21 cellular contexts compared by ENCODE assay signal in genomic region chr18:35880788-35881455, GRCh38.
"Had no signal": no experiment of that assay in that cellular context is flagged by ENCODE, and none has a peak within 500 bp of the region (broad histone marks: within the 10 kb centered on the region; RNA-seq: fewer than 3 reads in every experiment).

No MANE protein-coding gene starts in this region.

- H3K4me3 Mint-ChIP-seq: mesothelial cell of epicardium; natural killer cell treated with Interleukin-12 subunit alpha and Interleukin-12 subunit beta and Interleukin-15 and Interleukin-18, amount 100 ng/mL, for 72 hours; stimulated activated naive B cell treated with anti-CD40 and anti-IgM and Interleukin-4, amounts not matched to agents 10 μg/mL and 1 μg/mL and 100 μg/mL, for 72 hours; stimulated activated naive CD8-positive, alpha-beta T cell treated with anti-CD3 and anti-CD28 coated beads, Interleukin-15, Interleukin-2, amounts not matched to agents 100 ng/mL and 50 ng/mL, for 24 hours had no signal

- H3K27ac Mint-ChIP-seq: mesothelial cell of epicardium; natural killer cell treated with Interleukin-12 subunit alpha and Interleukin-12 subunit beta and Interleukin-15 and Interleukin-18, amount 100 ng/mL, for 72 hours; stimulated activated naive B cell treated with anti-CD40 and anti-IgM and Interleukin-4, amounts not matched to agents 10 μg/mL and 1 μg/mL and 100 μg/mL, for 72 hours; stimulated activated naive CD8-positive, alpha-beta T cell treated with anti-CD3 and anti-CD28 coated beads, Interleukin-15, Interleukin-2, amounts not matched to agents 100 ng/mL and 50 ng/mL, for 24 hours had no signal

- DNase-seq: cerebellar nuclear complex; cortex of kidney; effector CD4-positive, alpha-beta T cell; esophagus squamous epithelium; foreskin melanocyte; hypothalamus; kidney; mesenchymal stem cell; mucosa of descending colon; naive B cell; nucleus accumbens; ovary; posterior cingulate gyrus; psoas muscle; right cardiac atrium; sigmoid colon; stimulated activated naive B cell treated with anti-CD40 and anti-IgM and Interleukin-4, amounts not matched to agents 10 μg/mL and 1 μg/mL and 100 μg/mL, for 72 hours had no signal

- H3K4me1 Mint-ChIP-seq: naive B cell; stimulated activated naive B cell treated with anti-CD40 and anti-IgM and Interleukin-4, amounts not matched to agents 10 μg/mL and 1 μg/mL and 100 μg/mL, for 72 hours had no signal

- ATAC-seq: left lobe of liver; mucosa of descending colon; natural killer cell treated with Interleukin-12 subunit alpha and Interleukin-12 subunit beta and Interleukin-15 and Interleukin-18, amount 100 ng/mL, for 72 hours; psoas muscle; right cardiac atrium; stimulated activated naive B cell treated with anti-CD40 and anti-IgM and Interleukin-4, amounts not matched to agents 10 μg/mL and 1 μg/mL and 100 μg/mL, for 72 hours had no signal

- H3K9me3 Mint-ChIP-seq: mesothelial cell of epicardium; natural killer cell treated with Interleukin-12 subunit alpha and Interleukin-12 subunit beta and Interleukin-15 and Interleukin-18, amount 100 ng/mL, for 72 hours; stimulated activated naive B cell treated with anti-CD40 and anti-IgM and Interleukin-4, amounts not matched to agents 10 μg/mL and 1 μg/mL and 100 μg/mL, for 72 hours; stimulated activated naive CD8-positive, alpha-beta T cell treated with anti-CD3 and anti-CD28 coated beads, Interleukin-15, Interleukin-2, amounts not matched to agents 100 ng/mL and 50 ng/mL, for 24 hours had no signal

- H3K36me3 Mint-ChIP-seq: mesothelial cell of epicardium; naive B cell; natural killer cell treated with Interleukin-12 subunit alpha and Interleukin-12 subunit beta and Interleukin-15 and Interleukin-18, amount 100 ng/mL, for 72 hours; stimulated activated naive B cell treated with anti-CD40 and anti-IgM and Interleukin-4, amounts not matched to agents 10 μg/mL and 1 μg/mL and 100 μg/mL, for 72 hours had no signal
